Comparison of ENCODE assay signal across 2 cellular contexts in genomic region chr6:10692965-10693538, GRCh38.
TF ChIP-seq lines count a peak whose summit lies in the region.

No MANE protein-coding gene starts in this region.

TF ChIP-seq in H1, 55 proteins besides CTCF, POLR2A, EP300 and RAD21:
- TF ChIP-seq GTF2F1 (IDR thresholded peaks at IDR 0.05; ENCODE audit: borderline replicate concordance, low read depth, low read length) (no peak), GABPA (IDR thresholded peaks at IDR 0.05; ENCODE audit: borderline replicate concordance, insufficient read depth, low read length) (no peak), TBP (IDR thresholded peaks at IDR 0.05; ENCODE audit: low read depth, low read length) (no peak), BRCA1 (IDR thresholded peaks at IDR 0.05; ENCODE audit: low read depth, low read length) (no peak), SUZ12 (IDR thresholded peaks at IDR 0.05; ENCODE audit: low read length) (no peak), SIRT6 (IDR thresholded peaks at IDR 0.05; ENCODE audit: low read length) (no peak), TAF1 (IDR thresholded peaks at IDR 0.05; ENCODE audit: low read depth, low read length) (no peak), E2F6 (IDR thresholded peaks at IDR 0.05) (no peak), SP4 (IDR thresholded peaks at IDR 0.05; ENCODE audit: low read length) (no peak), HDAC6 (IDR thresholded peaks at IDR 0.05; ENCODE audit: low read depth, low read length) (no peak), HDAC2 (IDR thresholded peaks at IDR 0.05; ENCODE audit: borderline replicate concordance in 1 of 2, low read depth in 2 of 2, low read length in 2 of 2) (no peak), NRF1 (IDR thresholded peaks at IDR 0.05; ENCODE audit: low read depth, low read length) (no peak), RBBP5 (IDR thresholded peaks at IDR 0.05; ENCODE audit: borderline replicate concordance, low read depth, low read length) (no peak), MAX (IDR thresholded peaks at IDR 0.05) (no peak), KDM5A (IDR thresholded peaks at IDR 0.05; ENCODE audit: low read length) (no peak), FOSL1 (IDR thresholded peaks at IDR 0.05; ENCODE audit: insufficient read depth, low read depth, low read length) (no peak), TAF7 (optimal IDR thresholded peaks at IDR 0.05; ENCODE audit: borderline replicate concordance, low read depth, low read length) (no peak), ASH2L (IDR thresholded peaks at IDR 0.05; ENCODE audit: low read length) (no peak)

TF ChIP-seq in GM12891, 5 proteins besides CTCF, POLR2A, EP300 and RAD21:
- TF ChIP-seq TAF1 (IDR thresholded peaks at IDR 0.05; ENCODE audit: low read depth, low read length) (no peak), POLR2AphosphoS5 (IDR thresholded peaks at IDR 0.05; ENCODE audit: low read depth, low read length) (no peak), SPI1 (IDR thresholded peaks at IDR 0.05; ENCODE audit: low read depth, low read length) (no peak), POU2F2 (IDR thresholded peaks at IDR 0.05; ENCODE audit: low read depth, low read length) (no peak), PAX5 (IDR thresholded peaks at IDR 0.05; ENCODE audit: insufficient read depth, low read length, severe bottlenecking) (no peak)
TF ChIP-seq in GM12891: peak in this region for 0.
